12 cellular contexts compared by ENCODE assay signal in the genomic region with DNA sequence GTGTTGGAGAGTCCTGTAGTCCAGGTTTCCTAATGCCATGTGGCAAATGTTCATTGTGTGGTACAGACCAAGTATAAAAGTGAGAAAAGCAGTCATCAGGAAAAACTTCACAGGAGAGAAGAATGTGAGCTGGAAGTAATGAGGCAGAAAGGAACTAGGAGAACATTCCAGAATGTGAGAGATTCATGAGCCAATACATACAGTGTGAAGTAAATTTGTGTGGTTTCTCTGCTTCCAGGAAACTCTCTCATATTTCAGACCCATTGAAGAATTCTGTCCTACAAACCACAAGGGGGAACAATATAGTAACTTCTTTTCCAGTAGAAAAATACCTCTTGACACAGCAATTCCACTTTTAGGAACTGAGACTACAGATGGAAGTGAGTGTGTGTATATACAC.
DNase-seq lines count a peak whose midpoint lies in the region; ATAC-seq and TF ChIP-seq lines count a peak whose summit lies in the region.
"Had no signal": no experiment of that assay in that cellular context is flagged by ENCODE, and none has a peak within 500 bp of the region (broad histone marks: within the 10 kb centered on the region; RNA-seq: fewer than 3 reads in every experiment).

No MANE protein-coding gene starts in this region.

- peak overlapping the region; percentile 1 for H3K27ac ChIP-seq in osteoblast (ENCODE audit: low read depth, low read length)

- intact Hi-C loops in posterior vena cava (cut with DNase I): no loop called here

- H3K27me3 Mint-ChIP-seq in activated T-helper 17 cell treated with anti-CD3 and anti-CD28 coated beads, Interleukin-2, amount 50 U/mL, for 72 hours: peaks cover 8% of the 10 kb centered on the region
- H3K27me3 Mint-ChIP-seq in natural killer cell treated with Interleukin-12 subunit alpha and Interleukin-12 subunit beta and Interleukin-15 and Interleukin-18, amount 100 ng/mL, for 72 hours: no peaks in the 10 kb centered on the region
- H3K27me3 Mint-ChIP-seq: activated B cell treated with CpG ODN at 0.5 μM for 24 hours, brain had no signal

- no peak overlapping the region for H2AFZ ChIP-seq in osteoblast (ENCODE audit: low read length)

- no peaks in the 10 kb centered on the region for H3K36me3 ChIP-seq in osteoblast (ENCODE audit: insufficient read depth, low read length)

- H3K79me2 ChIP-seq in osteoblast (ENCODE audit: insufficient read depth, low read length): no peaks in the 10 kb centered on the region

- peak; percentile 18 for DNase-seq in COLO829 (ENCODE audit: low spot score)
- peak; percentile 3 for DNase-seq in NCI-H1694 (lab: John Stamatoyannopoulos, UW)
- peak; percentile 87 for DNase-seq in fibroblast of gingiva (ENCODE audit: low read depth)
- peak; percentile 78 for DNase-seq in osteoblast (ENCODE audit: insufficient read length, low spot score, missing footprints)
- DNase-seq in natural killer cell treated with Interleukin-12 subunit alpha and Interleukin-12 subunit beta and Interleukin-15 and Interleukin-18, amount 100 ng/mL, for 72 hours (ENCODE audit: low spot score): no peak
- DNase-seq in posterior vena cava (ENCODE audit: low spot score): no peak
- DNase-seq: activated B cell treated with CpG ODN at 0.5 μM for 24 hours; mucosa of descending colon; NK-92 treated with Interleukin-12 subunit alpha and Interleukin-12 subunit beta, amount 100 ng/mL, for 24 hours had no signal

- no peak overlapping the region for H3K27ac Mint-ChIP-seq in activated T-helper 17 cell treated with anti-CD3 and anti-CD28 coated beads, Interleukin-2, amount 50 U/mL, for 72 hours
- H3K27ac Mint-ChIP-seq in natural killer cell treated with Interleukin-12 subunit alpha and Interleukin-12 subunit beta and Interleukin-15 and Interleukin-18, amount 100 ng/mL, for 72 hours: no peak overlapping the region
- H3K27ac Mint-ChIP-seq: activated B cell treated with CpG ODN at 0.5 μM for 24 hours, brain had no signal

- no peak overlapping the region for H3K4me3 Mint-ChIP-seq in activated T-helper 17 cell treated with anti-CD3 and anti-CD28 coated beads, Interleukin-2, amount 50 U/mL, for 72 hours
- H3K4me3 Mint-ChIP-seq in natural killer cell treated with Interleukin-12 subunit alpha and Interleukin-12 subunit beta and Interleukin-15 and Interleukin-18, amount 100 ng/mL, for 72 hours: no peak overlapping the region
- H3K4me3 Mint-ChIP-seq: activated B cell treated with CpG ODN at 0.5 μM for 24 hours, brain had no signal

- H3K4me1 Mint-ChIP-seq in activated T-helper 17 cell treated with anti-CD3 and anti-CD28 coated beads, Interleukin-2, amount 50 U/mL, for 72 hours: no peaks in the 10 kb centered on the region
- H3K4me1 Mint-ChIP-seq in natural killer cell treated with Interleukin-12 subunit alpha and Interleukin-12 subunit beta and Interleukin-15 and Interleukin-18, amount 100 ng/mL, for 72 hours (ENCODE audit: low read depth in 2 of 2): no peaks in the 10 kb centered on the region
- H3K4me1 Mint-ChIP-seq: activated B cell treated with CpG ODN at 0.5 μM for 24 hours, brain had no signal

- no peaks in the 10 kb centered on the region for H3K36me3 Mint-ChIP-seq in activated T-helper 17 cell treated with anti-CD3 and anti-CD28 coated beads, Interleukin-2, amount 50 U/mL, for 72 hours (ENCODE audit: low read depth)
- H3K36me3 Mint-ChIP-seq in natural killer cell treated with Interleukin-12 subunit alpha and Interleukin-12 subunit beta and Interleukin-15 and Interleukin-18, amount 100 ng/mL, for 72 hours: no peaks in the 10 kb centered on the region

- no peaks in the 10 kb centered on the region for H3K27me3 ChIP-seq in osteoblast (ENCODE audit: insufficient read depth, low read length)

- H3K4me2 ChIP-seq in osteoblast (ENCODE audit: insufficient read depth, low read length): no peak overlapping the region

- H3K9me3 Mint-ChIP-seq in activated T-helper 17 cell treated with anti-CD3 and anti-CD28 coated beads, Interleukin-2, amount 50 U/mL, for 72 hours: peaks cover 4% of the 10 kb centered on the region
- H3K9me3 Mint-ChIP-seq in natural killer cell treated with Interleukin-12 subunit alpha and Interleukin-12 subunit beta and Interleukin-15 and Interleukin-18, amount 100 ng/mL, for 72 hours: peaks cover 5% of the 10 kb centered on the region

- H3K4me3 ChIP-seq in osteoblast (ENCODE audit: insufficient read depth, low read length): no peak overlapping the region
- H3K4me3 ChIP-seq: mucosa of descending colon had no signal

- H3K4me1 ChIP-seq in osteoblast (ENCODE audit: insufficient read depth, low read length): no peaks in the 10 kb centered on the region

- ATAC-seq in activated T-helper 17 cell treated with anti-CD3 and anti-CD28 coated beads, Interleukin-2, amount 50 U/mL, for 72 hours (replicated peaks): no peak
- no peak for ATAC-seq in natural killer cell treated with Interleukin-12 subunit alpha and Interleukin-12 subunit beta and Interleukin-15 and Interleukin-18, amount 100 ng/mL, for 72 hours
- no peak for ATAC-seq in GM19324 (IDR thresholded peaks at IDR 0.05; ENCODE audit: low FRiP score, unreplicated experiment)
- ATAC-seq: mucosa of descending colon had no signal

- TF ChIP-seq CTCF in osteoblast (IDR thresholded peaks at IDR 0.05; ENCODE audit: extremely low read depth, low read depth, low read length): peak; percentile 22

- no peaks in the 10 kb centered on the region for H3K9me3 ChIP-seq in osteoblast (ENCODE audit: low read depth, low read length)
- H3K9me3 ChIP-seq: mucosa of descending colon had no signal

- H4K20me1 ChIP-seq in osteoblast (ENCODE audit: insufficient read depth, low read length): no peaks in the 10 kb centered on the region

Comparison
In these comparisons a context has a peak if more than half of its experiments do, and no peak if none do; other contexts are left out.
1. DNase-seq: peak in COLO829 (single experiment), NCI-H1694 (single experiment), fibroblast of gingiva (single experiment) and osteoblast (single experiment); none in natural killer cell treated with Interleukin-12 subunit alpha and Interleukin-12 subunit beta and Interleukin-15 and Interleukin-18, amount 100 ng/mL, for 72 hours (single experiment) and posterior vena cava (single experiment).